Comparison of ENCODE assay signal across 9 cellular contexts in the genomic region with DNA sequence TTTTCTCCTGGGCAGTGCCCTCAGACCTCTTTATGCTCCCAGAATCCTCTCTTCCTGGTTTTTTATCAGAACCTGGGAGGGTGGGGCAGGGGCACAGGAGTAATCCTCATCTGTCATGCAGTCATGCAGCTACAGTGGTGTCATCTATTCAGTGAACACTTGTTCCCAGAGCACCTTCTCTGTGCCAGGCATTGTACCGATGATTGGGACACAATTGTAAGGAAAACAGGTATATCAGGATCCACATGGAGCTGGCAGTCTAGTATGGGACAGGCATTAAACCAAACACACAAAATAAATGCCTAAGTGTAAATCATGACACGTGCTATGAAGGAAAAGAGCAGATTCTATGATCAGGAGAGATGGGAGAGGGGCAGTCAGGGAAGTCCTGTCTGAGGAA.
"Had no signal": no experiment of that assay in that cellular context is flagged by ENCODE, and none has a peak within 500 bp of the region (broad histone marks: within the 10 kb centered on the region; RNA-seq: fewer than 3 reads in every experiment).

No MANE protein-coding gene starts in this region.

- ATAC-seq: GM23338, HCT116 had no signal

- H3K4me3 ChIP-seq: GM23248, GM23338, HAP-1 had no signal

- DNase-seq: GM23248, GOT3, H7, H9, HCEC 1CT, HFFc6 had no signal
